2 cellular contexts compared by ENCODE assay signal in genomic region chr19:1168877-1169791, GRCh38.
TF ChIP-seq lines count a peak whose summit lies in the region.

No MANE protein-coding gene starts in this region.

TF ChIP-seq in K562, 482 proteins besides CTCF, POLR2A, EP300 and RAD21:
- TF ChIP-seq, protein P1, sequence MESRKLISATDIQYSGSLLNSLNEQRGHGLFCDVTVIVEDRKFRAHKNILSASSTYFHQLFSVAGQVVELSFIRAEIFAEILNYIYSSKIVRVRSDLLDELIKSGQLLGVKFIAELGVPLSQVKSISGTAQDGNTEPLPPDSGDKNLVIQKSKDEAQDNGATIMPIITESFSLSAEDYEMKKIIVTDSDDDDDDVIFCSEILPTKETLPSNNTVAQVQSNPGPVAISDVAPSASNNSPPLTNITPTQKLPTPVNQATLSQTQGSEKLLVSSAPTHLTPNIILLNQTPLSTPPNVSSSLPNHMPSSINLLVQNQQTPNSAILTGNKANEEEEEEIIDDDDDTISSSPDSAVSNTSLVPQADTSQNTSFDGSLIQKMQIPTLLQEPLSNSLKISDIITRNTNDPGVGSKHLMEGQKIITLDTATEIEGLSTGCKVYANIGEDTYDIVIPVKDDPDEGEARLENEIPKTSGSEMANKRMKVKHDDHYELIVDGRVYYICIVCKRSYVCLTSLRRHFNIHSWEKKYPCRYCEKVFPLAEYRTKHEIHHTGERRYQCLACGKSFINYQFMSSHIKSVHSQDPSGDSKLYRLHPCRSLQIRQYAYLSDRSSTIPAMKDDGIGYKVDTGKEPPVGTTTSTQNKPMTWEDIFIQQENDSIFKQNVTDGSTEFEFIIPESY (CRISPR knock-in tag; IDR thresholded peaks at IDR 0.05) = peak; percentile 56
- TF ChIP-seq KAT8 (IDR thresholded peaks at IDR 0.05; ENCODE audit: low read depth) = no peak
- no peak for TF ChIP-seq MBD2 (IDR thresholded peaks at IDR 0.05; ENCODE audit: borderline replicate concordance, low read depth)
- no peak for TF ChIP-seq NFXL1 (CRISPR knock-in tag; IDR thresholded peaks at IDR 0.05)
- TF ChIP-seq EGR1 (conservative IDR thresholded peaks at IDR 0.05) = no peak
- no peak for TF ChIP-seq CREBBP (IDR thresholded peaks at IDR 0.05; ENCODE audit: low read depth, low read length)
- TF ChIP-seq RBFOX2 (IDR thresholded peaks at IDR 0.05; ENCODE audit: low read depth, low read length) = peak; percentile 10; the same call in 1 of the 2 replicates
- no peak for TF ChIP-seq ZNF707 (CRISPR knock-in tag; conservative IDR thresholded peaks at IDR 0.05)

TF ChIP-seq in HepG2, 621 proteins besides CTCF, POLR2A, EP300 and RAD21 (continues in another document):
- peak; percentile 44; the same call in 1 of the 2 replicates for TF ChIP-seq RARA (CRISPR knock-in tag; IDR thresholded peaks at IDR 0.05)
- peak; percentile 61 for TF ChIP-seq RXRA (CRISPR knock-in tag; IDR thresholded peaks at IDR 0.05)
- TF ChIP-seq, protein P2, sequence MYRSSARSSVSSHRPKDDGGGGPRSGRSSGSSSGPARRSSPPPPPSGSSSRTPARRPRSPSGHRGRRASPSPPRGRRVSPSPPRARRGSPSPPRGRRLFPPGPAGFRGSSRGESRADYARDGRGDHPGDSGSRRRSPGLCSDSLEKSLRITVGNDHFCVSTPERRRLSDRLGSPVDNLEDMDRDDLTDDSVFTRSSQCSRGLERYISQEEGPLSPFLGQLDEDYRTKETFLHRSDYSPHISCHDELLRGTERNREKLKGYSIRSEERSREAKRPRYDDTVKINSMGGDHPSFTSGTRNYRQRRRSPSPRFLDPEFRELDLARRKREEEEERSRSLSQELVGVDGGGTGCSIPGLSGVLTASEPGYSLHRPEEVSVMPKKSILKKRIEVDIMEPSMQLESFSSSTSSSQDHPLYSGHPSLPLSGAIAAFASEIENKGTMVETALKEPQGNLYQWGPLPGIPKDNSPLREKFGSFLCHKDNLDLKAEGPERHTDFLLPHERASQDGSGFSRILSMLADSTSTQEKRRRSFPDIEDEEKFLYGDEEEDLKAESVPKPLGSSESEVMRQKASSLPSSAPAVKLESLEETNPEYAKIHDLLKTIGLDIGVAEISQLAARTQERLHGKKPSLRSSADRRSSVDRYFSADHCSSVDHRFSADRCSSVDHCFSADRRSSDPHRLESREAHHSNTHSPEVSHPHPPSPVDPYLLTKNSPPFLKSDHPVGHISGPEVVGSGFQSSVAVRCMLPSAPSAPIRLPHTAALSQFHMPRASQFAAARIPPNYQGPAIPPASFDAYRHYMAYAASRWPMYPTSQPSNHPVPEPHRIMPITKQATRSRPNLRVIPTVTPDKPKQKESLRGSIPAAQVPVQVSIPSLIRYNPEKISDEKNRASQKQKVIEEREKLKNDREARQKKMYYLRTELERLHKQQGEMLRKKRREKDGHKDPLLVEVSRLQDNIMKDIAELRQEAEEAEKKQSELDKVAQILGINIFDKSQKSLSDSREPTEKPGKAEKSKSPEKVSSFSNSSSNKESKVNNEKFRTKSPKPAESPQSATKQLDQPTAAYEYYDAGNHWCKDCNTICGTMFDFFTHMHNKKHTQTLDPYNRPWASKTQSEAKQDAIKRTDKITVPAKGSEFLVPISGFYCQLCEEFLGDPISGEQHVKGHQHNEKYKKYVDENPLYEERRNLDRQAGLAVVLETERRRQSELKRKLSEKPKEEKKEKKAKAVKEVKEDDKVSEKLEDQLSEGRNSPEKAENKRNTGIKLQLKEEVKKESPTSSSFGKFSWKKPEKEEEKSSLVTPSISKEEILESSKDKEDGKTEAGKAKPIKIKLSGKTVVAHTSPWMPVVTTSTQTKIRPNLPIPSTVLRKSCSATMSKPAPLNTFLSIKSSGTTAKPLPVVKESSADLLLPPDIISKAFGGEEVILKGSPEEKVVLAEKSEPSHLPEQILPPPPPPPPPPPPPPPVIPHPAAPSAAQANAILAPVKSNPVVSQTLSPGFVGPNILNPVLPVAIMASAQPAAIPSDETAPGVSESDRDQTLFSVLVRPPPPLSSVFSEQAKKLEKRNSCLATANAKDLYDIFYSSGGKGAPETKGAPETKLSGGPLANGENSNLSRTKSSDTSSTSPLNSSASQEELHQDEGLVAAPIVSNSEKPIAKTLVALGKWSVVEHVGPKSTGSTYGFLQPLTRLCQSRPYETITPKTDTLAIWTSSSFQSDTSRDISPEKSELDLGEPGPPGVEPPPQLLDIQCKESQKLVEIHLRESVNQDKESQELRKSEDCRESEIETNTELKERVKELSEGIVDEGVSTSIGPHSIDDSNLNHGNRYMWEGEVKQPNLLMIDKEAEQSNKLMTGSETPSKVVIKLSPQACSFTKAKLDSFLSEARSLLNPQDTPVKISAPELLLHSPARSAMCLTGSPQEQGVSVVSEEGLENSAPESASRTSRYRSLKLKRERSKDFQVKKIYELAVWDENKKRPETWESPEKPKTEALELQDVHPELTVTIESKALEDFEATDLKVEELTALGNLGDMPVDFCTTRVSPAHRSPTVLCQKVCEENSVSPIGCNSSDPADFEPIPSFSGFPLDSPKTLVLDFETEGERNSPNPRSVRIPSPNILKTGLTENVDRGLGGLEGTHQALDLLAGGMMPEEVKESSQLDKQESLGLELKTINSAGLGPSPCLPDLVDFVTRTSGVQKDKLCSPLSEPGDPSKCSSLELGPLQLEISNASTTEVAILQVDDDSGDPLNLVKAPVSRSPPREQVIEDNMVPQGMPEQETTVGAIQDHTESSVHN (CRISPR knock-in tag; IDR thresholded peaks at IDR 0.05) = no peak
- TF ChIP-seq TAF1 (CRISPR knock-in tag; IDR thresholded peaks at IDR 0.05) = no peak
- TF ChIP-seq SKI (IDR thresholded peaks at IDR 0.05; ENCODE audit: partially characterized antibody) = peak; percentile 48
- TF ChIP-seq MXI1 (IDR thresholded peaks at IDR 0.05; ENCODE audit: borderline replicate concordance, low read depth, low read length) = 0 out of 3 replicates have a peak, but pooled peaks have one; percentile 36
- TF ChIP-seq RBFOX2 (IDR thresholded peaks at IDR 0.05; ENCODE audit: low read depth, low read length) = peak; percentile 61; the same call in 1 of the 2 replicates
- no peak for TF ChIP-seq SMAD9 (CRISPR knock-in tag; IDR thresholded peaks at IDR 0.05)
- TF ChIP-seq IRF2 (CRISPR knock-in tag; IDR thresholded peaks at IDR 0.05) = peak; percentile 46; the same call in 1 of the 2 replicates
- 0 out of 2 replicates have a peak, but pooled peaks have one; percentile 10 for TF ChIP-seq RXRB (CRISPR knock-in tag; IDR thresholded peaks at IDR 0.05; ENCODE audit: borderline replicate concordance)
- peak; percentile 96; the same call in 1 of the 2 replicates for TF ChIP-seq ZBTB4 (CRISPR knock-in tag; IDR thresholded peaks at IDR 0.05; ENCODE audit: borderline replicate concordance)
- peak; percentile 57; the same call in 1 of the 2 replicates for TF ChIP-seq SAP130 (CRISPR knock-in tag; IDR thresholded peaks at IDR 0.05; ENCODE audit: low read depth)
- no peak for TF ChIP-seq CCAR2 (optimal IDR thresholded peaks at IDR 0.05; ENCODE audit: low read depth, low read length)
- 0 out of 2 replicates have a peak, but pooled peaks have one; percentile 38 for TF ChIP-seq ZMAT3 (CRISPR knock-in tag; conservative IDR thresholded peaks at IDR 0.05)
- TF ChIP-seq ZBTB38 (CRISPR knock-in tag; IDR thresholded peaks at IDR 0.05) = peak; percentile 98
- no peak for TF ChIP-seq CEBPZ (IDR thresholded peaks at IDR 0.05; ENCODE audit: low read length)
- peak; percentile 23; the same call in 1 of the 2 replicates for TF ChIP-seq NRL (CRISPR knock-in tag; IDR thresholded peaks at IDR 0.05; ENCODE audit: borderline replicate concordance)
- no peak; the same call in 1 of the 2 replicates for TF ChIP-seq NR2F6 (IDR thresholded peaks at IDR 0.05)
- TF ChIP-seq NR2F6 (CRISPR knock-in tag; IDR thresholded peaks at IDR 0.05) = peak; percentile 40
- TF ChIP-seq, protein P1 (CRISPR knock-in tag; IDR thresholded peaks at IDR 0.05) = peak; percentile 99
- TF ChIP-seq NFE2L2 (IDR thresholded peaks at IDR 0.05; ENCODE audit: low read length) = peak; percentile 32; the same call in 1 of the 2 replicates
- TF ChIP-seq, protein P3, sequence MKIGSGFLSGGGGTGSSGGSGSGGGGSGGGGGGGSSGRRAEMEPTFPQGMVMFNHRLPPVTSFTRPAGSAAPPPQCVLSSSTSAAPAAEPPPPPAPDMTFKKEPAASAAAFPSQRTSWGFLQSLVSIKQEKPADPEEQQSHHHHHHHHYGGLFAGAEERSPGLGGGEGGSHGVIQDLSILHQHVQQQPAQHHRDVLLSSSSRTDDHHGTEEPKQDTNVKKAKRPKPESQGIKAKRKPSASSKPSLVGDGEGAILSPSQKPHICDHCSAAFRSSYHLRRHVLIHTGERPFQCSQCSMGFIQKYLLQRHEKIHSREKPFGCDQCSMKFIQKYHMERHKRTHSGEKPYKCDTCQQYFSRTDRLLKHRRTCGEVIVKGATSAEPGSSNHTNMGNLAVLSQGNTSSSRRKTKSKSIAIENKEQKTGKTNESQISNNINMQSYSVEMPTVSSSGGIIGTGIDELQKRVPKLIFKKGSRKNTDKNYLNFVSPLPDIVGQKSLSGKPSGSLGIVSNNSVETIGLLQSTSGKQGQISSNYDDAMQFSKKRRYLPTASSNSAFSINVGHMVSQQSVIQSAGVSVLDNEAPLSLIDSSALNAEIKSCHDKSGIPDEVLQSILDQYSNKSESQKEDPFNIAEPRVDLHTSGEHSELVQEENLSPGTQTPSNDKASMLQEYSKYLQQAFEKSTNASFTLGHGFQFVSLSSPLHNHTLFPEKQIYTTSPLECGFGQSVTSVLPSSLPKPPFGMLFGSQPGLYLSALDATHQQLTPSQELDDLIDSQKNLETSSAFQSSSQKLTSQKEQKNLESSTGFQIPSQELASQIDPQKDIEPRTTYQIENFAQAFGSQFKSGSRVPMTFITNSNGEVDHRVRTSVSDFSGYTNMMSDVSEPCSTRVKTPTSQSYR (CRISPR knock-in tag; IDR thresholded peaks at IDR 0.05; ENCODE audit: borderline replicate concordance) = peak; percentile 55; the same call in 1 of the 2 replicates
- TF ChIP-seq GABPA (IDR thresholded peaks at IDR 0.05; ENCODE audit: low read depth, low read length) = no peak
- peak; percentile 53; the same call in 1 of the 2 replicates for TF ChIP-seq GABPA (CRISPR knock-in tag; IDR thresholded peaks at IDR 0.05; ENCODE audit: low read depth)
- peak; percentile 39 for TF ChIP-seq MYC (CRISPR knock-in tag; IDR thresholded peaks at IDR 0.05; ENCODE audit: borderline replicate concordance)
- TF ChIP-seq NR2F1 (CRISPR knock-in tag; IDR thresholded peaks at IDR 0.05) = peak in 1 of 2 experiments; percentile 26; a peak in 1 of 4 replicates
